20 cellular contexts compared by ENCODE assay signal in the genomic region with DNA sequence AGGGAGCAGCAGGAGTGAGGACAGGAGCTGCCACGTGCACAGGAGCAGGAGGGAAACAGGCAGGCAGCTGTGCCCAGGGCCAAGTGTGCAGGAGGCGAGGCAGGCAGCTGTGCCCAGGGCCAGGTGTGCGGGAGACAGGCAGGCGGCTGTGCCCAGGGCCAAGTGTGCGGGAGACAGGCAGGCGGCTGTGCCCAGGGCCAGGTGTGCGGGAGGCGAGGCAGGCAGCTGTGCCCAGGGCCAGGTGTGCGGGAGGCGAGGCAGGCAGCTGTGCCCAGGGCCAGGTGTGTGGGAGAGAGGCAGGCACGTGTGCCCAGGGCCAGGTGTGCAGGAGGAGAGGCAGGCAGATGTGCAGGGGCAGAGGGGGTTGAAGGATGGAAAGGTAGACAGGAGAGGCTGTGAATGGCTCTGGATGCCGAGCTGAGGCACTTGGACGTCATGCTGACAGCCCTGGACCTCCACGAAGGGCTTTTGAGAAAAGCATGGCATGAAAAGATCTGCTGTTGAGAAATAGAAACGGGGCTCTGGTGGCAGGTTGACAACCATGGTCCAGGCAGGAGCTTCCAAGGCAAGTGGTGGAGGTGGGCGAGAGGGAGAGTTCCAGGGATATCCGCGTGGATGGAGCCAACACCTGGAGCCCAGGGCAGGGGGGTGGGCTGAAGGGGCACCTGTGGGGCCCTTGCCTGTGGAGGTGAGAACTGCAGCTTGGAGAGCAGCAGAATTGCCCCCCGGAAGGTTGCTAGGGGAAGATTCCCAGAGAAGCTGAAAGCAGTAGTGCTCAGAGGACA. TPM values are rescaled to one million over a fixed set of nuclear protein-coding genes. Genes with fewer than 3 reads are reported as not detected.
DNase-seq lines count a peak whose midpoint lies in the region; ATAC-seq and TF ChIP-seq lines count a peak whose summit lies in the region.
"Had no signal": no experiment of that assay in that cellular context is flagged by ENCODE, and none has a peak within 500 bp of the region (broad histone marks: within the 10 kb centered on the region; RNA-seq: fewer than 3 reads in every experiment).

No MANE protein-coding gene starts in this region.

- no peak overlapping the region for H2BK120ac ChIP-seq in neuronal stem cell (ENCODE audit: low read depth, low read length)

- peaks cover 6% of the 10 kb centered on the region for H3K4me1 Mint-ChIP-seq in activated CD4-positive, alpha-beta T cell treated with anti-CD3 and anti-CD28 coated beads, Interleukin-2, amount 10 ng/mL, durations not matched to agents 24 days and 14 days
- H3K4me1 Mint-ChIP-seq in Caco-2 (ENCODE audit: low read depth, unreplicated experiment), result peaks cover 7% of the 10 kb centered on the region
- peaks cover 43% of the 10 kb centered on the region for H3K4me1 Mint-ChIP-seq in central memory CD8-positive, alpha-beta T cell

- TF ChIP-seq CTCF in Caco-2 (IDR thresholded peaks at IDR 0.05; ENCODE audit: insufficient read depth in 1 of 2, low read depth in 1 of 2, low read length in 1 of 2, severe bottlenecking in 1 of 2, unreplicated experiment in 1 of 2), result no peak

- no TSS peak for BruUV-seq in Caco-2 (replicated peaks; lab: Mats Ljungman, UMichigan)

- no peak overlapping the region for H3K4ac ChIP-seq in neuronal stem cell (ENCODE audit: low read length)

- CTCF ChIA-PET in Caco-2 (lab: Charles Lee), result no interaction called here

- H3K36me3 ChIP-seq in Caco-2 (ENCODE audit: control insufficient read depth, insufficient read depth, low read length) (no peaks in the 10 kb centered on the region), neuronal stem cell (replicated peaks in 1 of 2; ENCODE audit: control insufficient read depth in 2 of 2, insufficient read depth in 2 of 2, low read length in 2 of 2) (no peaks in the 10 kb centered on the region)
- H3K36me3 ChIP-seq: heart left ventricle, suprapubic skin had no signal

- no peak overlapping the region for H4K8ac ChIP-seq in neuronal stem cell (ENCODE audit: low read depth, low read length)

- H3K27me3 ChIP-seq in Caco-2 (replicated peaks; ENCODE audit: control insufficient read depth, insufficient read depth, low read length) (no peaks in the 10 kb centered on the region), neuronal stem cell (ENCODE audit: control insufficient read depth in 3 of 3, insufficient read depth in 3 of 3, low read depth in 1 of 3, low read length in 3 of 3) (no peaks in the 10 kb centered on the region)
- H3K27me3 ChIP-seq: heart left ventricle, suprapubic skin had no signal

- H4K91ac ChIP-seq in neuronal stem cell (ENCODE audit: low read depth, low read length, poor library complexity), result no peak overlapping the region

- H3K9ac ChIP-seq in neuronal stem cell (ENCODE audit: low read depth, low read length, poor library complexity), result no peak overlapping the region

- peak overlapping the region; percentile 75 for H2AK5ac ChIP-seq in neuronal stem cell (ENCODE audit: low read depth, low read length)

- peak overlapping the region; percentile 82 for H2BK12ac ChIP-seq in neuronal stem cell (ENCODE audit: low read length)

- H3K36me3 Mint-ChIP-seq in activated CD4-positive, alpha-beta T cell treated with anti-CD3 and anti-CD28 coated beads, Interleukin-2, amount 10 ng/mL, durations not matched to agents 24 days and 14 days (ENCODE audit: low read depth), result peaks cover 31% of the 10 kb centered on the region
- peaks cover 8% of the 10 kb centered on the region for H3K36me3 Mint-ChIP-seq in Caco-2 (ENCODE audit: insufficient read depth, unreplicated experiment)
- H3K36me3 Mint-ChIP-seq in central memory CD8-positive, alpha-beta T cell (ENCODE audit: insufficient read depth), result peaks cover 19% of the 10 kb centered on the region

- H2AFZ ChIP-seq in neuronal stem cell (ENCODE audit: low read length), result no peak overlapping the region

- H3K9me3 Mint-ChIP-seq in activated CD4-positive, alpha-beta T cell treated with anti-CD3 and anti-CD28 coated beads, Interleukin-2, amount 10 ng/mL, durations not matched to agents 24 days and 14 days, result no peaks in the 10 kb centered on the region
- H3K9me3 Mint-ChIP-seq in Caco-2 (ENCODE audit: unreplicated experiment), result no peaks in the 10 kb centered on the region
- H3K9me3 Mint-ChIP-seq in central memory CD8-positive, alpha-beta T cell, result no peaks in the 10 kb centered on the region
- H3K9me3 Mint-ChIP-seq: activated naive CD4-positive, alpha-beta T cell treated with anti-CD3 and anti-CD28 coated beads for 36 hours had no signal

- WGBS in neuronal stem cell (ENCODE audit: extremely low coverage in 2 of 2, insufficient read length in 2 of 2, insufficient replicate concordance in 1 of 2), 2 donors, result no CpG with 5 or more reads among the region's 19 CpGs

- H3K79me1 ChIP-seq in neuronal stem cell (ENCODE audit: low read depth, low read length), result no peaks in the 10 kb centered on the region

- no peak overlapping the region for H3K4me3 Mint-ChIP-seq in activated CD4-positive, alpha-beta T cell treated with anti-CD3 and anti-CD28 coated beads, Interleukin-2, amount 10 ng/mL, durations not matched to agents 24 days and 14 days
- no peak overlapping the region for H3K4me3 Mint-ChIP-seq in Caco-2 (ENCODE audit: unreplicated experiment)
- H3K4me3 Mint-ChIP-seq in central memory CD8-positive, alpha-beta T cell, result peak overlapping the region; percentile 48
- H3K4me3 Mint-ChIP-seq: activated naive CD4-positive, alpha-beta T cell treated with anti-CD3 and anti-CD28 coated beads for 36 hours had no signal

- H2BK5ac ChIP-seq in neuronal stem cell (ENCODE audit: low read length), result no peak overlapping the region

- peak overlapping the region; percentile 53 for H3K23ac ChIP-seq in neuronal stem cell (ENCODE audit: low read depth, low read length, poor library complexity)

- H3K4me1 ChIP-seq in Caco-2 (peaks cover 16% of the 10 kb centered on the region), neuronal stem cell (ENCODE audit: control insufficient read depth in 2 of 2, insufficient read depth in 1 of 2, low read depth in 1 of 2, low read length in 2 of 2) (peaks cover 5 to 14% of the 10 kb centered on the region in 2 donors)

- peak overlapping the region; percentile 27 for H3K18ac ChIP-seq in neuronal stem cell (ENCODE audit: low read length)

- ATAC-seq in central memory CD8-positive, alpha-beta T cell (replicated peaks; ENCODE audit: extremely low read depth, poor library complexity, severe bottlenecking), result no peak
- no peak for ATAC-seq in HG03432 (IDR thresholded peaks at IDR 0.05; ENCODE audit: unreplicated experiment)
- no peak for ATAC-seq in HG03571 (IDR thresholded peaks at IDR 0.05; ENCODE audit: unreplicated experiment)
- ATAC-seq: heart left ventricle had no signal

- no peak overlapping the region for H3K27ac ChIP-seq in neuronal stem cell (replicated peaks; ENCODE audit: low read length)
- H3K27ac ChIP-seq: RWPE1, suprapubic skin had no signal

- H3K4me2 ChIP-seq in neuronal stem cell (ENCODE audit: insufficient read depth, low read length, poor library complexity, severe bottlenecking), result no peak overlapping the region

- intact Hi-C loops in activated CD4-positive, alpha-beta T cell treated with anti-CD3 and anti-CD28 coated beads, Interleukin-2, amount 10 ng/mL, durations not matched to agents 24 days and 14 days (cut with micrococcal nuclease), result no loop called here
- intact Hi-C loops in Caco-2 (cut with micrococcal nuclease; ENCODE audit: unreplicated experiment), result no loop called here

- H3K4me3 ChIP-seq in Caco-2 (ENCODE audit: low read depth, low read length) (no peak overlapping the region), neuronal stem cell (ENCODE audit: low read length in 2 of 2) (peak overlapping the region in 1 of 2 donors; percentile 59)
- H3K4me3 ChIP-seq: heart left ventricle, suprapubic skin had no signal

- peak overlapping the region; percentile 64 for H3K27ac Mint-ChIP-seq in activated CD4-positive, alpha-beta T cell treated with anti-CD3 and anti-CD28 coated beads, Interleukin-2, amount 10 ng/mL, durations not matched to agents 24 days and 14 days
- H3K27ac Mint-ChIP-seq in Caco-2 (ENCODE audit: unreplicated experiment), result peak overlapping the region; percentile 59
- H3K27ac Mint-ChIP-seq in central memory CD8-positive, alpha-beta T cell (ENCODE audit: low read depth), result peak overlapping the region; percentile 84
- H3K27ac Mint-ChIP-seq: activated naive CD4-positive, alpha-beta T cell treated with anti-CD3 and anti-CD28 coated beads for 36 hours had no signal

- POLR2A ChIA-PET in Caco-2 (lab: Charles Lee), result no interaction called here

- no peaks in the 10 kb centered on the region for H3K9me3 ChIP-seq in Caco-2
- no peaks in the 10 kb centered on the region for H3K9me3 ChIP-seq in neuronal stem cell (replicated peaks in 1 of 2; ENCODE audit: control insufficient read depth in 2 of 2, insufficient read depth in 1 of 2, low read depth in 1 of 2, low read length in 2 of 2)
- H3K9me3 ChIP-seq: heart left ventricle, suprapubic skin had no signal

- peak overlapping the region; percentile 27 for H3K14ac ChIP-seq in neuronal stem cell (ENCODE audit: low read length)

- no peaks in the 10 kb centered on the region for H3K27me3 Mint-ChIP-seq in activated CD4-positive, alpha-beta T cell treated with anti-CD3 and anti-CD28 coated beads, Interleukin-2, amount 10 ng/mL, durations not matched to agents 24 days and 14 days
- H3K27me3 Mint-ChIP-seq in Caco-2 (ENCODE audit: insufficient read depth, unreplicated experiment), result no peaks in the 10 kb centered on the region
- H3K27me3 Mint-ChIP-seq in central memory CD8-positive, alpha-beta T cell, result no peaks in the 10 kb centered on the region

- no peak for DNase-seq in activated CD4-positive, alpha-beta T cell treated with anti-CD3 and anti-CD28 coated beads, Interleukin-2, amount 10 ng/mL, durations not matched to agents 24 days and 14 days
- DNase-seq in activated CD4-positive, alpha-beta T cell treated with anti-CD3 and anti-CD28 coated beads, Interleukin-2, amount 50 U/mL, for 4 hours, result no peak
- DNase-seq in Caco-2 (no peak), neuronal stem cell (ENCODE audit: low spot score) (no peak)
- DNase-seq in central memory CD8-positive, alpha-beta T cell (ENCODE audit: low spot score in 2 of 2), result no peak
- no peak for DNase-seq in activated CD4-positive, alpha-beta T cell treated with anti-CD3 and anti-CD28 coated beads for 48 hours
- DNase-seq: activated CD4-positive, CD25-positive, alpha-beta regulatory T cell treated with anti-CD3 and anti-CD28 coated beads, Interleukin-2, amount 50 U/mL, for 72 hours; activated naive CD4-positive, alpha-beta T cell treated with anti-CD3 and anti-CD28 coated beads for 36 hours; C1 segment of cervical spinal cord; DMS153; mammary epithelial cell; MM.1S; NCI-H345; small intestine; stimulated activated CD4-positive, alpha-beta T cell treated with anti-CD3 and anti-CD28 coated beads, Interleukin-4, amount 100 ng/mL, for 24 hours had no signal

- H2BK15ac ChIP-seq in neuronal stem cell (ENCODE audit: low read length), result no peak overlapping the region

RNA-seq across cellular contexts. Expression of a gene that starts 19.1 kb away (rescaled TPM):
- total RNA-seq in activated CD4-positive, alpha-beta T cell treated with anti-CD3 and anti-CD28 coated beads, Interleukin-2, amount 10 ng/mL, durations not matched to agents 24 days and 14 days, result 20.0 and 21.0 TPM in 2 replicates
- 12.3 TPM in 2 replicates for total RNA-seq in Caco-2 (2022)
- polyA plus RNA-seq in neuronal stem cell (2013, experiment 1 of 2), result 9.7 TPM
- polyA plus RNA-seq in neuronal stem cell (2013, experiment 2 of 2), result 9.5 TPM

RNA-seq across cellular contexts. Expression of a gene that starts 34.3 kb away (rescaled TPM):
- 261 and 262 TPM in 2 replicates for total RNA-seq in activated CD4-positive, alpha-beta T cell treated with anti-CD3 and anti-CD28 coated beads, Interleukin-2, amount 10 ng/mL, durations not matched to agents 24 days and 14 days
- total RNA-seq in Caco-2 (2022), result 9.6 and 11.0 TPM in 2 replicates
- polyA plus RNA-seq in neuronal stem cell (2013, experiment 1 of 2), result 5.4 TPM
- polyA plus RNA-seq in neuronal stem cell (2013, experiment 2 of 2), result 6.0 TPM

Comparison
In these comparisons a context has a peak if more than half of its experiments do, and no peak if none do; other contexts are left out.
1. RNA of a gene that starts 34.3 kb away (total RNA-seq): 261 to 262 TPM in activated CD4-positive, alpha-beta T cell treated with anti-CD3 and anti-CD28 coated beads, Interleukin-2, amount 10 ng/mL, durations not matched to agents 24 days and 14 days; 9.6 to 11.0 TPM in Caco-2; every median in the first group is over 10 times any median in the second.
2. Peak in every context shown above with its lines, with median percentiles within 50 percentile points of each other: H3K27ac Mint-ChIP-seq.